Comparison of ENCODE assay signal across 10 cellular contexts in the genomic region with DNA sequence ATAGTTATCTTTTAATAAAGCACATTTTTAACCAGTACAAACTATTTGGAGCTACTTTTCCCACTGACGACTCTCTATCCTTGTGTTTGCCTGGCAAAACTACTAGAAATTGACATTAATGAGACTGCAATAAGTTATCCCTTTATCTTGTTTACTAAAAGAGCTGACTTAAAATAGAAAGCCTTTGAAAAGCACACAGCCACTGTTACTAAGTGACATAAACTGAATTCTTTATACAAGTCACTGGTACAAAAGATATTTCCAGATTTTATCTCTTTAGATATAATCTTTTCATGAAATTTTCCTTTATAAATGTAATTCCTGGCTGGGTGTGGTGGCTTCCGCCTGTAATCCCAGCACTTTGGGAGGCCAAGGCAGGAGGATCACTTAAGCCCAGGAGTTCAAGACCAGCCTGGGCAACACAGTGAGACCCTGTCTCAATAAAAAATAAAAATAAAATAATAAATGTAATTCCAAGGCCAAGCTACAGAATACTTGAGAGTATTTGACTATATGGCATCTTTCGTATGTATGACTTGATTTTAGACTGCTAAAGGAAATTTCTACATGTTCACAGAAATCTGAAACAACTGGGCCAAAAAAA.
DNase-seq lines count a peak whose midpoint lies in the region; ATAC-seq and TF ChIP-seq lines count a peak whose summit lies in the region.
"Had no signal": no experiment of that assay in that cellular context is flagged by ENCODE, and none has a peak within 500 bp of the region (broad histone marks: within the 10 kb centered on the region; RNA-seq: fewer than 3 reads in every experiment).

No MANE protein-coding gene starts in this region.

- ATAC-seq in HG03469 (IDR thresholded peaks at IDR 0.05; ENCODE audit: unreplicated experiment) = no peak
- ATAC-seq in HG02623 (IDR thresholded peaks at IDR 0.05; ENCODE audit: unreplicated experiment) = no peak

- peak overlapping the region; percentile 39 for H2AFZ ChIP-seq in ACC112 (ENCODE audit: low read length, unreplicated experiment)

- DNase-seq in DMS53 (lab: John Stamatoyannopoulos, UW) = peak; percentile 37
- DNase-seq in left kidney (ENCODE audit: low read depth, low spot score) = peak; percentile 22
- DNase-seq in cerebellar nuclear complex (lab: John Stamatoyannopoulos, UW) = no peak
- no peak for DNase-seq in middle frontal gyrus (ENCODE audit: extremely low spot score, low spot score)
- DNase-seq: CD4-positive, alpha-beta T cell; Peyer's patch had no signal

- no peaks in the 10 kb centered on the region for H3K36me3 ChIP-seq in ACC112 (ENCODE audit: insufficient read depth, low read length)
- H3K36me3 ChIP-seq: Peyer's patch had no signal

- peak overlapping the region; percentile 36 for H3K27ac ChIP-seq in ACC112 (ENCODE audit: low read depth, low read length)
- peak overlapping the region; percentile 64 for H3K27ac ChIP-seq in VCaP
- H3K27ac ChIP-seq: Peyer's patch had no signal

- H3K79me2 ChIP-seq in ACC112 (ENCODE audit: control insufficient read depth, insufficient read depth, low read length, unreplicated experiment) = no peaks in the 10 kb centered on the region

- H3K27me3 ChIP-seq in ACC112 (ENCODE audit: insufficient read depth, low read length) = no peaks in the 10 kb centered on the region
- H3K27me3 ChIP-seq: Peyer's patch had no signal

- no peak overlapping the region for H3K4me3 ChIP-seq in ACC112 (ENCODE audit: low read depth, low read length)
- H3K4me3 ChIP-seq: Peyer's patch had no signal

- TF ChIP-seq CTCF in VCaP (conservative IDR thresholded peaks at IDR 0.05) = no peak

- H3K4me1 ChIP-seq in ACC112 (ENCODE audit: control insufficient read depth, insufficient read depth, low read length, unreplicated experiment) = peaks cover 14% of the 10 kb centered on the region

Comparison
In these comparisons a context has a peak if more than half of its experiments do, and no peak if none do; other contexts are left out.
1. DNase-seq: peak in DMS53 (single experiment) and left kidney (single experiment); none in cerebellar nuclear complex (0 of 2) and middle frontal gyrus (single experiment).